Comparison of ENCODE assay signal across 28 cellular contexts in genomic region chr10:130038019-130038555, GRCh38.
"Had no signal": no experiment of that assay in that cellular context is flagged by ENCODE, and none has a peak within 500 bp of the region (broad histone marks: within the 10 kb centered on the region; RNA-seq: fewer than 3 reads in every experiment).

No MANE protein-coding gene starts in this region.

- DNase-seq: hippocampal formation; kidney; left colon; lower lobe of right lung; mammary epithelial cell; mesenchymal stem cell; naive B cell; natural killer cell; nephron progenitor cell; occipital lobe; retina; right cardiac atrium; stimulated activated CD4-positive, alpha-beta T cell treated with anti-CD3 and anti-CD28 coated beads, Interleukin-1b, Interleukin-23, amount 100 ng/mL, for 48 hours; stimulated activated CD4-positive, alpha-beta T cell treated with anti-CD3 and anti-CD28 coated beads, Interleukin-2, amount 100 ng/mL, for 48 hours; stimulated activated CD4-positive, alpha-beta T cell treated with anti-CD3 and anti-CD28 coated beads, Interleukin-4, amount 100 ng/mL, for 4 hours; stimulated activated CD8-positive, alpha-beta memory T cell treated with anti-CD3 and anti-CD28 coated beads, Interleukin-4, amount 100 ng/mL, for 48 hours; stimulated activated naive CD4-positive, alpha-beta T cell treated with Interleukin-2 at 50 U/mL for 16 hours; stimulated activated naive CD8-positive, alpha-beta T cell treated with anti-CD3 and anti-CD28 coated beads, Interleukin-15, amount 100 ng/mL, for 72 hours; substantia nigra had no signal

- H3K4me3 ChIP-seq: left lung, lower lobe of right lung, neural progenitor cell, prostate gland, smooth muscle cell, tibial nerve, vagina had no signal

- H3K4me2 ChIP-seq: neural progenitor cell, smooth muscle cell had no signal

- H3K27me3 ChIP-seq: neural progenitor cell, neutrophil, tibial nerve, vagina had no signal

- H3K9me3 ChIP-seq: left lung, lower lobe of right lung, neutrophil, prostate gland, tibial nerve, vagina had no signal

- H2AFZ ChIP-seq: neural progenitor cell, parathyroid adenoma had no signal

- H3K4me1 ChIP-seq: left lung, lower lobe of right lung, neural progenitor cell, parathyroid adenoma, prostate gland, tibial nerve, vagina had no signal

- H3K27ac ChIP-seq: left lung, lower lobe of right lung, neural progenitor cell, neutrophil, parathyroid adenoma, prostate gland, tibial nerve, vagina had no signal

- H3K36me3 ChIP-seq: left lung, lower lobe of right lung, neural progenitor cell, neutrophil, prostate gland, tibial nerve, vagina had no signal

- ATAC-seq: left colon; left lung; lower lobe of right lung; natural killer cell; right cardiac atrium; stimulated activated memory B cell treated with anti-CD40 and anti-IgM and Interleukin-4, amounts not matched to agents 10 μg/mL and 1 μg/mL and 100 μg/mL, for 72 hours; stimulated activated naive CD8-positive, alpha-beta T cell treated with anti-CD3 and anti-CD28 coated beads, Interleukin-15, amount 100 ng/mL, for 72 hours had no signal

- H3K9ac ChIP-seq: neural progenitor cell, parathyroid adenoma had no signal

- H3K79me2 ChIP-seq: parathyroid adenoma had no signal

- FAIRE-seq: kidney had no signal
